23 cellular contexts compared by ENCODE assay signal in genomic region chr13:89315287-89315686, GRCh38.
DNase-seq lines count a peak whose midpoint lies in the region; ATAC-seq and TF ChIP-seq lines count a peak whose summit lies in the region.
"Had no signal": no experiment of that assay in that cellular context is flagged by ENCODE, and none has a peak within 500 bp of the region (broad histone marks: within the 10 kb centered on the region; RNA-seq: fewer than 3 reads in every experiment).

No MANE protein-coding gene starts in this region.

- no peak overlapping the region for H2AK5ac ChIP-seq in mesenchymal stem cell (ENCODE audit: low read length, severe bottlenecking)

- CTCF ChIA-PET in SK-N-SH (lab: Yijun Ruan, JAX): no interaction called here

- no peak for ATAC-seq in SK-N-SH treated with all-trans-retinoic acid at 6 μM for 48 hours
- ATAC-seq in HG02588 (IDR thresholded peaks at IDR 0.05; ENCODE audit: unreplicated experiment): no peak
- ATAC-seq: CD8-positive, alpha-beta T cell had no signal

- H3F3A ChIP-seq in SK-N-SH (replicated peaks; ENCODE audit: insufficient read depth): no peaks in the 10 kb centered on the region
- H3F3A ChIP-seq in smooth muscle cell (ENCODE audit: low read depth): no peaks in the 10 kb centered on the region

- H3K27ac ChIP-seq in SK-N-SH (ENCODE audit: low read depth in 2 of 2, low read length in 1 of 2) (no peak overlapping the region), OCI-LY3 (ENCODE audit: low read length) (no peak overlapping the region), mesenchymal stem cell (ENCODE audit: low read length, poor library complexity, severe bottlenecking) (no peak overlapping the region), smooth muscle cell (ENCODE audit: low read depth) (no peak overlapping the region)
- H3K27ac ChIP-seq: 22Rv1, Peyer's patch had no signal

- H3K36me3 ChIP-seq in SK-N-SH (replicated peaks in 1 of 2; ENCODE audit: control insufficient read depth in 1 of 2, insufficient read depth in 2 of 2, low read length in 1 of 2): no peaks in the 10 kb centered on the region
- H3K36me3 ChIP-seq in OCI-LY3 (replicated peaks; ENCODE audit: low read depth, low read length): no peaks in the 10 kb centered on the region
- H3K36me3 ChIP-seq in mesenchymal stem cell (ENCODE audit: control insufficient read depth in 1 of 2, insufficient read depth in 2 of 2, low read depth in 1 of 2, low read length in 2 of 2): no peaks in the 10 kb centered on the region
- H3K36me3 ChIP-seq in smooth muscle cell (ENCODE audit: low read depth): no peaks in the 10 kb centered on the region
- H3K36me3 ChIP-seq: HAP-1, Peyer's patch had no signal

- no peak overlapping the region for H2BK12ac ChIP-seq in mesenchymal stem cell (ENCODE audit: low read length in 2 of 2)

- POLR2A ChIA-PET in SK-N-SH (lab: Yijun Ruan, JAX): no interaction called here

- H3K79me1 ChIP-seq in mesenchymal stem cell (replicated peaks; ENCODE audit: low read length, poor library complexity, severe bottlenecking): no peaks in the 10 kb centered on the region

- TF ChIP-seq CTCF in SK-N-SH (IDR thresholded peaks at IDR 0.05): no peak
- TF ChIP-seq CTCF in OCI-LY3 (IDR thresholded peaks at IDR 0.05; ENCODE audit: low read depth, low read length): no peak
- TF ChIP-seq CTCF in astrocyte of the spinal cord (IDR thresholded peaks at IDR 0.05; ENCODE audit: low read depth, low read length): no peak
- TF ChIP-seq CTCF in smooth muscle cell (IDR thresholded peaks at IDR 0.05; ENCODE audit: borderline replicate concordance, insufficient read depth, poor library complexity, severe bottlenecking): no peak

- WGBS in SK-N-SH (ENCODE audit: low lambda C conversion rate): 28% methylated on average over 1 of the region's 1 CpG
- 80% methylated on average over 1 of the region's 1 CpG for WGBS in mesenchymal stem cell
- 57% methylated on average over 1 of the region's 1 CpG for WGBS in smooth muscle cell (ENCODE audit: low lambda C conversion rate)

- H3K4me1 ChIP-seq in SK-N-SH (ENCODE audit: control insufficient read depth in 1 of 2, insufficient read depth in 2 of 2, low read depth in 1 of 2, low read length in 1 of 2) (no peaks in the 10 kb centered on the region), OCI-LY3 (ENCODE audit: low read length) (no peaks in the 10 kb centered on the region), mesenchymal stem cell (ENCODE audit: control insufficient read depth, insufficient read depth, low read depth, low read length) (no peaks in the 10 kb centered on the region), smooth muscle cell (ENCODE audit: low read depth) (no peaks in the 10 kb centered on the region)
- H3K4me1 ChIP-seq: HAP-1, Peyer's patch had no signal

- no peak overlapping the region for H3K18ac ChIP-seq in mesenchymal stem cell (ENCODE audit: low read depth in 1 of 2, low read length in 2 of 2)

- TF ChIP-seq RAD21 in SK-N-SH (IDR thresholded peaks at IDR 0.05; ENCODE audit: low read length): no peak

- H3K4me2 ChIP-seq in SK-N-SH (no peak overlapping the region), OCI-LY3 (ENCODE audit: low read length) (no peak overlapping the region), mesenchymal stem cell (ENCODE audit: low read length, poor library complexity, severe bottlenecking) (no peak overlapping the region), smooth muscle cell (no peak overlapping the region)

- H3K4me3 ChIP-seq in SK-N-SH (ENCODE audit: low read depth in 2 of 2, low read length in 1 of 2) (no peak overlapping the region), OCI-LY3 (ENCODE audit: low read length) (no peak overlapping the region), astrocyte of the spinal cord (ENCODE audit: low read depth, low read length) (no peak overlapping the region), mesenchymal stem cell (ENCODE audit: insufficient read depth in 1 of 2, low read depth in 1 of 2, low read length in 2 of 2) (no peak overlapping the region), smooth muscle cell (no peak overlapping the region)
- H3K4me3 ChIP-seq: HAP-1, Peyer's patch had no signal

- no peak overlapping the region for H2BK120ac ChIP-seq in mesenchymal stem cell (ENCODE audit: low read depth, low read length)

- in situ Hi-C loops in astrocyte of the spinal cord (cut with HindIII; ENCODE audit: low sequenced_read_pairs): no loop called here

- H4K91ac ChIP-seq in mesenchymal stem cell (ENCODE audit: low read length): no peak overlapping the region

- DNase-seq in SK-N-SH (no peak), astrocyte of the spinal cord (ENCODE audit: low read depth, low spot score) (peak; percentile 2), mesenchymal stem cell (peak; percentile 5), NAMALWA (ENCODE audit: low spot score) (no peak), smooth muscle cell (lab: John Stamatoyannopoulos, UW; ENCODE audit: unreplicated experiment) (no peak)
- DNase-seq: AML-193; C1 segment of cervical spinal cord; Calu3; CD8-positive, alpha-beta T cell; GF-D8; NCI-H1092 treated with DMSO at 0.1 percent for 48 hours; NCI-H1436 treated with DMSO at 0.1 percent for 48 hours; NCI-H2029; NCI-H226; NCI-H510A treated with DMSO at 0.1 percent for 48 hours; NCI-H748 treated with DMSO at 0.1 percent for 48 hours; NK-92 treated with Interleukin-12 subunit alpha and Interleukin-12 subunit beta, amount 100 ng/mL, for 24 hours; Peyer's patch had no signal

- H3K23ac ChIP-seq in mesenchymal stem cell (ENCODE audit: low read length in 2 of 2): no peak overlapping the region

- H4K20me1 ChIP-seq in SK-N-SH (ENCODE audit: insufficient read depth) (no peaks in the 10 kb centered on the region), OCI-LY3 (ENCODE audit: insufficient read depth, low read length) (no peaks in the 10 kb centered on the region), smooth muscle cell (ENCODE audit: low read depth) (no peaks in the 10 kb centered on the region)

- no peak overlapping the region for H4K8ac ChIP-seq in mesenchymal stem cell (ENCODE audit: low read length)

- H2AFZ ChIP-seq in SK-N-SH (ENCODE audit: low read depth) (peak overlapping the region; percentile 16; the same call in 1 of the 2 replicates), OCI-LY3 (ENCODE audit: low read depth, low read length) (peak overlapping the region; percentile 31), mesenchymal stem cell (ENCODE audit: low read depth, low read length) (no peak overlapping the region), smooth muscle cell (ENCODE audit: low read depth) (no peak overlapping the region)

- H3K9ac ChIP-seq in SK-N-SH (no peak overlapping the region), OCI-LY3 (ENCODE audit: low read length) (no peak overlapping the region), mesenchymal stem cell (ENCODE audit: low read length) (no peak overlapping the region), smooth muscle cell (ENCODE audit: low read depth) (no peak overlapping the region)

- no peaks in the 10 kb centered on the region for H3K79me2 ChIP-seq in SK-N-SH (ENCODE audit: insufficient read depth)
- H3K79me2 ChIP-seq in OCI-LY3 (ENCODE audit: low read length): no peaks in the 10 kb centered on the region
- no peaks in the 10 kb centered on the region for H3K79me2 ChIP-seq in smooth muscle cell (ENCODE audit: low read depth)

- H3K27me3 ChIP-seq in SK-N-SH (ENCODE audit: insufficient read depth) (no peaks in the 10 kb centered on the region), OCI-LY3 (ENCODE audit: low read depth, low read length) (no peaks in the 10 kb centered on the region), mesenchymal stem cell (ENCODE audit: control insufficient read depth in 1 of 2, insufficient read depth in 1 of 2, low read length in 2 of 2) (no peaks in the 10 kb centered on the region), smooth muscle cell (ENCODE audit: low read depth) (no peaks in the 10 kb centered on the region)
- H3K27me3 ChIP-seq: Peyer's patch had no signal

- no peak for TF ChIP-seq EP300 in SK-N-SH (IDR thresholded peaks at IDR 0.05; ENCODE audit: borderline replicate concordance in 1 of 2, low read depth in 1 of 2, low read length in 1 of 2)

- no peak overlapping the region for H2BK5ac ChIP-seq in mesenchymal stem cell (ENCODE audit: low read depth, low read length, poor library complexity, severe bottlenecking)

- H2BK15ac ChIP-seq in mesenchymal stem cell (ENCODE audit: low read depth, poor library complexity, severe bottlenecking): no peak overlapping the region

- H3K9me3 ChIP-seq in SK-N-SH: no peaks in the 10 kb centered on the region
- H3K9me3 ChIP-seq in OCI-LY3 (ENCODE audit: insufficient read depth, low read length): no peaks in the 10 kb centered on the region
- no peaks in the 10 kb centered on the region for H3K9me3 ChIP-seq in mesenchymal stem cell (ENCODE audit: control insufficient read depth, low read length)
- no peaks in the 10 kb centered on the region for H3K9me3 ChIP-seq in smooth muscle cell (replicated peaks; ENCODE audit: low read depth)
- H3K9me3 ChIP-seq: Peyer's patch had no signal

- no peaks in the 10 kb centered on the region for H3K9me2 ChIP-seq in SK-N-SH

- H3K4ac ChIP-seq in mesenchymal stem cell (ENCODE audit: low read depth in 1 of 2, low read length in 2 of 2): no peak overlapping the region

- H3K14ac ChIP-seq in mesenchymal stem cell (ENCODE audit: low read length in 2 of 2): no peak overlapping the region

TF ChIP-seq in SK-N-SH, 30 proteins besides CTCF, POLR2A, EP300 and RAD21 (continues in another document):
- TF ChIP-seq PBX3 (IDR thresholded peaks at IDR 0.05): no peak
- no peak for TF ChIP-seq MEF2A (IDR thresholded peaks at IDR 0.05; ENCODE audit: borderline replicate concordance, low read depth)

TF ChIP-seq in SK-N-SH treated with all-trans-retinoic acid at 6 μM for 48 hours, 23 proteins besides CTCF, POLR2A, EP300 and RAD21:
- no peak for TF ChIP-seq TOX (CRISPR knock-in tag; IDR thresholded peaks at IDR 0.05; ENCODE audit: borderline replicate concordance)
- TF ChIP-seq ZFP3 (CRISPR knock-in tag; IDR thresholded peaks at IDR 0.05): no peak
- TF ChIP-seq POU6F1 (CRISPR knock-in tag; IDR thresholded peaks at IDR 0.05; ENCODE audit: borderline replicate concordance, low read depth): no peak
- no peak for TF ChIP-seq SNAI2 (CRISPR knock-in tag; IDR thresholded peaks at IDR 0.05)
- no peak for TF ChIP-seq ZNF8 (CRISPR knock-in tag; IDR thresholded peaks at IDR 0.05)

Comparison
In these comparisons a context has a peak if more than half of its experiments do, and no peak if none do; other contexts are left out.
1. DNase-seq: peak in astrocyte of the spinal cord (single experiment) and mesenchymal stem cell (single experiment); none in SK-N-SH (single experiment), NAMALWA (single experiment) and smooth muscle cell (single experiment).
2. H2AFZ ChIP-seq: peak in SK-N-SH (single experiment) and OCI-LY3 (single experiment); none in mesenchymal stem cell (single experiment) and smooth muscle cell (single experiment).